In the genomic region with DNA sequence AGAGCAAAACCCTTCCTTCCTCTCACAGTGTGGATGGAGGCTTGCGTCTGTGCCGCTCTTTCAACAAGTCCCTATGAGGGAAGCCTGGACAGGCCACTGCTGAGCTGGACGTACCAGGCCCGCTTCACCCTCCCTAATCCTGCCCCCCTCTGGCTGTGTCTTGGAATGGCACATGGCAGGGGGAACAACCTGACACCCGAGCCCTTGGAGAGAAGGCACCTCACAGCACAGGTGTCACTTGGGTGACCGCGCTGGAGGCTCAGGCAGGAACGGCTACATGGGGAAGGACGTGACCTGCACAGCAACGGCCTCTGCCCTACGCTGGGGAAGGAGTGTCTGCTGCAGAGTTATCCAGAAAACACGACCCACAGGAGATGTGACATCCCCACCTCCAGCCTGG, we compare ENCODE assay signal across 18 cellular contexts. TPM values are rescaled to one million over a fixed set of nuclear protein-coding genes. Genes with fewer than 3 reads are reported as not detected.
DNase-seq lines count a peak whose midpoint lies in the region; ATAC-seq and TF ChIP-seq lines count a peak whose summit lies in the region.
"Had no signal": no experiment of that assay in that cellular context is flagged by ENCODE, and none has a peak within 500 bp of the region (broad histone marks: within the 10 kb centered on the region; RNA-seq: fewer than 3 reads in every experiment).

No MANE protein-coding gene starts in this region.

- H4K20me1 ChIP-seq in DOHH2 (ENCODE audit: control insufficient read depth, insufficient read depth, low read depth, low read length) = peaks cover 9% of the 10 kb centered on the region; the same call in 1 of the 2 replicates

- no peak overlapping the region for H3K23ac ChIP-seq in mesenchymal stem cell (ENCODE audit: low read length in 2 of 2)

- no peak overlapping the region for H3K4me2 ChIP-seq in DOHH2 (ENCODE audit: low read length)
- no peak overlapping the region for H3K4me2 ChIP-seq in mesenchymal stem cell (ENCODE audit: low read length, poor library complexity, severe bottlenecking)

- CTCF ChIA-PET in activated CD4-positive, alpha-beta T cell treated with anti-CD3 and anti-CD28 coated beads for 36 hours (lab: Charles Lee) = interaction anchor here (1.0 kb wide), 1 partner anchor 71 kb away, joined by 6 read pairs; no protein-coding TSS in a partner anchor

- H3K9me3 ChIP-seq in DOHH2 (ENCODE audit: control insufficient read depth, insufficient read depth, low read length) = no peaks in the 10 kb centered on the region
- no peaks in the 10 kb centered on the region for H3K9me3 ChIP-seq in mesenchymal stem cell (ENCODE audit: control insufficient read depth, low read length)
- H3K9me3 ChIP-seq: HAP-1, tibial artery had no signal

- H3K9me2 ChIP-seq in DOHH2 (replicated peaks; ENCODE audit: control insufficient read depth, low read length) = no peaks in the 10 kb centered on the region

- no peaks in the 10 kb centered on the region for H3F3A ChIP-seq in DOHH2 (ENCODE audit: control insufficient read depth, insufficient read depth)

- H2BK12ac ChIP-seq in mesenchymal stem cell (ENCODE audit: low read length in 2 of 2) = peak overlapping the region in 1 of 2 experiments; percentile 16

- no peaks in the 10 kb centered on the region for H3K9me3 Mint-ChIP-seq in chondrocyte (ENCODE audit: low read depth)
- no peaks in the 10 kb centered on the region for H3K9me3 Mint-ChIP-seq in activated CD4-positive, alpha-beta T cell treated with anti-CD3 and anti-CD28 coated beads for 36 hours (ENCODE audit: low read depth)
- H3K9me3 Mint-ChIP-seq: natural killer cell treated with Interleukin-12 subunit alpha and Interleukin-12 subunit beta and Interleukin-15 and Interleukin-18, amount 100 ng/mL, for 72 hours had no signal

- H4K8ac ChIP-seq in mesenchymal stem cell (ENCODE audit: low read length) = no peak overlapping the region

- no peak overlapping the region for H2BK120ac ChIP-seq in mesenchymal stem cell (ENCODE audit: low read depth, low read length)

- no peak overlapping the region for H2BK15ac ChIP-seq in mesenchymal stem cell (ENCODE audit: low read depth, poor library complexity, severe bottlenecking)

- H3K27ac Mint-ChIP-seq in chondrocyte (ENCODE audit: unreplicated experiment) = peak overlapping the region; percentile 5
- no peak overlapping the region for H3K27ac Mint-ChIP-seq in activated CD4-positive, alpha-beta T cell treated with anti-CD3 and anti-CD28 coated beads for 36 hours

- intact Hi-C loops in activated CD4-positive, alpha-beta T cell treated with anti-CD3 and anti-CD28 coated beads for 36 hours (cut with DNase I, micrococcal nuclease) = no loop called here

- H3K4me1 Mint-ChIP-seq in chondrocyte (ENCODE audit: low read depth) = peaks cover 55% of the 10 kb centered on the region
- H3K4me1 Mint-ChIP-seq in activated CD4-positive, alpha-beta T cell treated with anti-CD3 and anti-CD28 coated beads for 36 hours = peaks cover 25% of the 10 kb centered on the region

- H3K4me3 ChIP-seq in DOHH2 (ENCODE audit: low read length) (no peak overlapping the region), HL-60 (replicated peaks; ENCODE audit: insufficient read depth, low read length) (no peak overlapping the region), mesenchymal stem cell (ENCODE audit: insufficient read depth in 1 of 2, low read depth in 1 of 2, low read length in 2 of 2) (no peak overlapping the region)
- H3K4me3 ChIP-seq: HAP-1, tibial artery had no signal

- no peak overlapping the region for H4K91ac ChIP-seq in mesenchymal stem cell (ENCODE audit: low read length)

- no peak overlapping the region for H3K4me3 Mint-ChIP-seq in chondrocyte (ENCODE audit: unreplicated experiment)
- no peak overlapping the region for H3K4me3 Mint-ChIP-seq in activated CD4-positive, alpha-beta T cell treated with anti-CD3 and anti-CD28 coated beads for 36 hours
- H3K4me3 Mint-ChIP-seq: natural killer cell treated with Interleukin-12 subunit alpha and Interleukin-12 subunit beta and Interleukin-15 and Interleukin-18, amount 100 ng/mL, for 72 hours had no signal

- H3K18ac ChIP-seq in mesenchymal stem cell (ENCODE audit: low read depth in 1 of 2, low read length in 2 of 2) = no peak overlapping the region

- H3K4me1 ChIP-seq in DOHH2 (ENCODE audit: control insufficient read depth, low read length) = peaks cover 19% of the 10 kb centered on the region
- H3K4me1 ChIP-seq in mesenchymal stem cell (ENCODE audit: control insufficient read depth, insufficient read depth, low read depth, low read length) = peaks cover 72% of the 10 kb centered on the region
- H3K4me1 ChIP-seq: HAP-1 had no signal

- H3K36me3 ChIP-seq in DOHH2 (ENCODE audit: control insufficient read depth, low read length) = peaks cover 55% of the 10 kb centered on the region
- peaks cover 37 to 44% of the 10 kb centered on the region in 2 experiments for H3K36me3 ChIP-seq in mesenchymal stem cell (ENCODE audit: control insufficient read depth in 1 of 2, insufficient read depth in 2 of 2, low read depth in 1 of 2, low read length in 2 of 2)

- no peak overlapping the region for H3K27ac ChIP-seq in DOHH2 (ENCODE audit: low read depth, low read length)
- H3K27ac ChIP-seq in HL-60 (replicated peaks) = no peak overlapping the region
- H3K27ac ChIP-seq in mesenchymal stem cell (ENCODE audit: low read length, poor library complexity, severe bottlenecking) = no peak overlapping the region

- no peak overlapping the region for H2AFZ ChIP-seq in mesenchymal stem cell (ENCODE audit: low read depth, low read length)

- TF ChIP-seq CTCF in DOHH2 (IDR thresholded peaks at IDR 0.05; ENCODE audit: low read depth, low read length, poor library complexity, severe bottlenecking) (peak; percentile 42), HL-60 (IDR thresholded peaks at IDR 0.05; ENCODE audit: insufficient read depth, low read length) (peak; percentile 5), chondrocyte (IDR thresholded peaks at IDR 0.05) (peak; percentile 55)

- H3K14ac ChIP-seq in mesenchymal stem cell (ENCODE audit: low read length in 2 of 2) = no peak overlapping the region

- no peak overlapping the region for H2BK5ac ChIP-seq in mesenchymal stem cell (ENCODE audit: low read depth, low read length, poor library complexity, severe bottlenecking)

- POLR2A ChIA-PET in activated CD4-positive, alpha-beta T cell treated with anti-CD3 and anti-CD28 coated beads for 36 hours (lab: Charles Lee) = interaction anchor here (0.6 kb wide), 1 partner anchor 117 kb away, joined by 3 read pairs; no protein-coding TSS in a partner anchor

- H3K79me1 ChIP-seq in mesenchymal stem cell (replicated peaks; ENCODE audit: low read length, poor library complexity, severe bottlenecking) = peaks cover 29% of the 10 kb centered on the region

- no peak overlapping the region for H3K4ac ChIP-seq in mesenchymal stem cell (ENCODE audit: low read depth in 1 of 2, low read length in 2 of 2)

- H3K27me3 Mint-ChIP-seq in chondrocyte (ENCODE audit: low read depth) = no peaks in the 10 kb centered on the region
- no peaks in the 10 kb centered on the region for H3K27me3 Mint-ChIP-seq in activated CD4-positive, alpha-beta T cell treated with anti-CD3 and anti-CD28 coated beads for 36 hours
- H3K27me3 Mint-ChIP-seq: natural killer cell treated with Interleukin-12 subunit alpha and Interleukin-12 subunit beta and Interleukin-15 and Interleukin-18, amount 100 ng/mL, for 72 hours had no signal

- peaks cover 13% of the 10 kb centered on the region for H3K36me3 Mint-ChIP-seq in chondrocyte (ENCODE audit: low read depth)
- H3K36me3 Mint-ChIP-seq in activated CD4-positive, alpha-beta T cell treated with anti-CD3 and anti-CD28 coated beads for 36 hours (ENCODE audit: low read depth) = peaks cover 31% of the 10 kb centered on the region
- H3K36me3 Mint-ChIP-seq: natural killer cell treated with Interleukin-12 subunit alpha and Interleukin-12 subunit beta and Interleukin-15 and Interleukin-18, amount 100 ng/mL, for 72 hours had no signal

- H3K27me3 ChIP-seq in DOHH2 (ENCODE audit: control insufficient read depth, low read length) = no peaks in the 10 kb centered on the region
- H3K27me3 ChIP-seq in HL-60 (ENCODE audit: insufficient read depth, poor library complexity, severe bottlenecking) = no peaks in the 10 kb centered on the region
- H3K27me3 ChIP-seq in mesenchymal stem cell (ENCODE audit: control insufficient read depth in 1 of 2, insufficient read depth in 1 of 2, low read length in 2 of 2) = no peaks in the 10 kb centered on the region
- H3K27me3 ChIP-seq: tibial artery had no signal

- no peak for ATAC-seq in activated CD4-positive, alpha-beta T cell treated with anti-CD3 and anti-CD28 coated beads for 36 hours
- ATAC-seq in HG03095 (IDR thresholded peaks at IDR 0.05; ENCODE audit: unreplicated experiment) = no peak
- ATAC-seq: left colon; natural killer cell treated with Interleukin-12 subunit alpha and Interleukin-12 subunit beta and Interleukin-15 and Interleukin-18, amount 100 ng/mL, for 72 hours had no signal

- DNase-seq in HL-60 (ENCODE audit: low read depth in 1 of 2, low spot score in 1 of 2) (no peak), chondrocyte (ENCODE audit: low spot score) (peak; percentile 81), mesenchymal stem cell (no peak), DMS 273 treated with DMSO at 0.1 percent for 48 hours (lab: John Stamatoyannopoulos, UW) (no peak)
- no peak for DNase-seq in stimulated activated naive CD4-positive, alpha-beta T cell treated with Interleukin-2 at 50 U/mL for 16 hours (lab: John Stamatoyannopoulos, UW)
- DNase-seq in activated CD4-positive, alpha-beta T cell treated with anti-CD3 and anti-CD28 coated beads for 36 hours = no peak
- DNase-seq: activated CD4-positive, alpha-beta T cell treated with anti-CD3 and anti-CD28 coated beads, Interleukin-2, amount 50 U/mL, for 4 hours; activated naive CD4-positive, alpha-beta T cell treated with Interleukin-2 at 50 U/mL for 16 hours; cerebellar nuclear complex; foreskin melanocyte; left colon; NCI-H2081; small intestine; tibial artery had no signal

- no peak overlapping the region for H3K9ac ChIP-seq in mesenchymal stem cell (ENCODE audit: low read length)

- H2AK5ac ChIP-seq in mesenchymal stem cell (ENCODE audit: low read length, severe bottlenecking) = peak overlapping the region; percentile 40

- 93% methylated on average over 12 of the region's 12 CpGs for WGBS in mesenchymal stem cell

- peaks cover 91% of the 10 kb centered on the region for H3K79me2 ChIP-seq in DOHH2 (ENCODE audit: control insufficient read depth, low read length)

RNA-seq across cellular contexts. Expression of a gene that starts 11.0 kb away (rescaled TPM):
- total RNA-seq in chondrocyte = 49.3 to 106 TPM (median 101 TPM) in 3 replicates
- 70.6 TPM for polyA plus RNA-seq in mesenchymal stem cell (2013, experiment 1 of 2)
- polyA plus RNA-seq in mesenchymal stem cell (2013, experiment 2 of 2) = 69.9 TPM
- 100 to 1,000 TPM in 1 of 2 experiments, 10 to 100 TPM in 1; 94.1 to 126 TPM for total RNA-seq in activated CD4-positive, alpha-beta T cell treated with anti-CD3 and anti-CD28 coated beads for 36 hours

RNA-seq across cellular contexts. Expression of a gene that starts 54.1 kb away (rescaled TPM):
- total RNA-seq in chondrocyte = 83.5 to 135 TPM (median 89.5 TPM) in 3 replicates
- 67.4 TPM for polyA plus RNA-seq in mesenchymal stem cell (2013, experiment 1 of 2)
- 68.8 TPM for polyA plus RNA-seq in mesenchymal stem cell (2013, experiment 2 of 2)
- total RNA-seq in activated CD4-positive, alpha-beta T cell treated with anti-CD3 and anti-CD28 coated beads for 36 hours = 100 to 1,000 TPM; 241 to 246 TPM

Comparison
In these comparisons a context has a peak if more than half of its experiments do, and no peak if none do; other contexts are left out.
1. CTCF ChIP-seq: peak in every context shown above with its lines; median percentile 55 in chondrocyte; 42 in DOHH2; 5 in HL-60.